Comparison of ENCODE assay signal across 20 cellular contexts in the genomic region with DNA sequence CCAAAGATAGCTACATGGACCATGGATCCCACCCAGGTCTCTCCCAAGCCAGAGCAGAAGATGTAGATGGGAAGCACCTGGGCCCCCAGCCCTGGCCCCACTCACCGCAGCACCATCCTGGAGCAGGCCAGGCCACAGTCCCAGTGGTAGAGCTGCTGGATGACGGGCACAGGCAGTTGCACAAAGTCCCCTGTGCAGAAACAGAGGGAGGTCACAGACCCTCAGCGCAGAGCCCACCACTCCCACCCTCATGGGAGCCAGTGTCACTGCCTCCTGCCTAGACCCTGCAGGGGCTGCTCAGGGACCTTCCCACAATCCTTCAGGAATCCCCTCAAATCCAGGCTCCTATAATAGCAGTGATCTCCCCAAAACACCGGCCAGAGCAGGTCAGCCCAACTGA.
"Had no signal": no experiment of that assay in that cellular context is flagged by ENCODE, and none has a peak within 500 bp of the region (broad histone marks: within the 10 kb centered on the region; RNA-seq: fewer than 3 reads in every experiment).

No MANE protein-coding gene starts in this region.

- H3K36me3 ChIP-seq: ovary had no signal

- ATAC-seq: activated naive CD8-positive, alpha-beta T cell treated with anti-CD3 and anti-CD28 coated beads, Interleukin-2, amount 50 U/mL, for 24 hours; esophagus mucosa; natural killer cell treated with Interleukin-12 subunit alpha and Interleukin-12 subunit beta and Interleukin-15 and Interleukin-18, amount 100 ng/mL, for 72 hours; psoas muscle had no signal

- H3K27ac Mint-ChIP-seq: activated CD4-positive, alpha-beta T cell treated with anti-CD3 and anti-CD28 coated beads, Interleukin-2, amount 10 ng/mL, durations not matched to agents 7 days and 5 days; activated naive CD8-positive, alpha-beta T cell treated with anti-CD3 and anti-CD28 coated beads, Interleukin-2, amount 50 U/mL, for 24 hours; memory B cell; type B pancreatic cell had no signal

- H3K4me3 ChIP-seq: cardiac muscle cell, ovary, psoas muscle, right atrium auricular region, thoracic aorta had no signal

- H3K4me3 Mint-ChIP-seq: activated CD4-positive, alpha-beta T cell treated with anti-CD3 and anti-CD28 coated beads, Interleukin-2, amount 10 ng/mL, durations not matched to agents 7 days and 5 days; activated naive CD8-positive, alpha-beta T cell treated with anti-CD3 and anti-CD28 coated beads, Interleukin-2, amount 50 U/mL, for 24 hours; memory B cell; natural killer cell treated with Interleukin-12 subunit alpha and Interleukin-12 subunit beta and Interleukin-15 and Interleukin-18, amount 100 ng/mL, for 72 hours; type B pancreatic cell had no signal

- DNase-seq: activated CD4-positive, alpha-beta T cell treated with anti-CD3 and anti-CD28 coated beads, Interleukin-2, amount 10 ng/mL, durations not matched to agents 7 days and 5 days; activated CD4-positive, CD25-positive, alpha-beta regulatory T cell treated with anti-CD3 and anti-CD28 coated beads, Interleukin-2, amount 50 U/mL, for 72 hours; activated naive CD4-positive, alpha-beta T cell; activated naive CD8-positive, alpha-beta T cell treated with anti-CD3 and anti-CD28 coated beads, Interleukin-2, amount 50 U/mL, for 24 hours; activated T-cell treated with anti-CD3 and anti-CD28 coated beads, Interleukin-2, amount 50 U/mL, for 1 hour; effector CD4-positive, alpha-beta T cell; ovary; psoas muscle; stimulated activated CD4-positive, alpha-beta T cell treated with anti-CD3 and anti-CD28 coated beads, Interleukin-12 subunit alpha, Interleukin-12 subunit beta, amount 100 ng/mL, for 4 hours; stimulated activated CD4-positive, alpha-beta T cell treated with anti-CD3 and anti-CD28 coated beads, Interleukin-4, amount 100 ng/mL, for 4 hours; T-helper 1 cell; WERI-Rb-1 had no signal

- H3K27ac ChIP-seq: cardiac muscle cell, ovary, psoas muscle, thoracic aorta, WERI-Rb-1 had no signal

- H3K9me3 ChIP-seq: ovary, psoas muscle, right atrium auricular region, thoracic aorta had no signal

- H3K27me3 ChIP-seq: cardiac muscle cell, ovary, right atrium auricular region had no signal

- H3K9me3 Mint-ChIP-seq: activated CD4-positive, alpha-beta T cell treated with anti-CD3 and anti-CD28 coated beads, Interleukin-2, amount 10 ng/mL, durations not matched to agents 7 days and 5 days; activated naive CD8-positive, alpha-beta T cell treated with anti-CD3 and anti-CD28 coated beads, Interleukin-2, amount 50 U/mL, for 24 hours; activated T-helper 2 cell treated with anti-CD3 and anti-CD28 coated beads, Interferon-gamma antibody, Interleukin-2, Interleukin-4, amounts not matched to agents 10 μg/mL and 5 μg/mL and 100 μg/mL, durations not matched to agents 14 hours and 24 hours and 36 hours; memory B cell; natural killer cell treated with Interleukin-12 subunit alpha and Interleukin-12 subunit beta and Interleukin-15 and Interleukin-18, amount 100 ng/mL, for 72 hours; type B pancreatic cell had no signal

- H3K27me3 Mint-ChIP-seq: activated CD4-positive, alpha-beta T cell treated with anti-CD3 and anti-CD28 coated beads, Interleukin-2, amount 10 ng/mL, durations not matched to agents 7 days and 5 days; activated naive CD8-positive, alpha-beta T cell treated with anti-CD3 and anti-CD28 coated beads, Interleukin-2, amount 50 U/mL, for 24 hours; memory B cell; natural killer cell treated with Interleukin-12 subunit alpha and Interleukin-12 subunit beta and Interleukin-15 and Interleukin-18, amount 100 ng/mL, for 72 hours; type B pancreatic cell had no signal
